ENCODE assay signal across 15 cellular contexts in genomic region chr17:44451016-44451415, GRCh38. TPM values are rescaled to one million over a fixed set of nuclear protein-coding genes. Genes with fewer than 3 reads are reported as not detected.
A peak's percentile ranks its signal among the peaks of the same experiment; 100 is the strongest.
DNase-seq lines count a peak whose midpoint lies in the region; FAIRE-seq and TF ChIP-seq lines count a peak whose summit lies in the region.
"Had no signal": no experiment of that assay in that cellular context is flagged by ENCODE, and none has a peak within 500 bp of the region (broad histone marks: within the 10 kb centered on the region; RNA-seq: fewer than 3 reads in every experiment).

No MANE protein-coding gene starts in this region.

- POLR2A ChIA-PET in MCF 10A (lab: Yijun Ruan, JAX) = no interaction called here

- H3K9me3 Mint-ChIP-seq in MCF 10A (ENCODE audit: unreplicated experiment) (no peaks in the 10 kb centered on the region), mesothelial cell of epicardium (no peaks in the 10 kb centered on the region)

- WGBS in esophagus muscularis mucosa = 82% methylated on average over 6 of the region's 6 CpGs

- no peak for FAIRE-seq in bronchial epithelial cell (lab: Jason Lieb, UNC)
- FAIRE-seq: GM18507, H54 had no signal

- H3K9me3 ChIP-seq in breast epithelium (no peaks in the 10 kb centered on the region), esophagus muscularis mucosa (no peaks in the 10 kb centered on the region)
- H3K9me3 ChIP-seq: BLaER1 had no signal

- intact Hi-C loops in MCF 10A (cut with micrococcal nuclease) = no loop called here
- intact Hi-C loops in breast epithelium (cut with DNase I; ENCODE audit: low total_unique reads) = no loop called here
- intact Hi-C loops in esophagus muscularis mucosa (cut with DNase I) = no loop called here

- H3K4me1 ChIP-seq in breast epithelium (no peaks in the 10 kb centered on the region), esophagus muscularis mucosa (no peaks in the 10 kb centered on the region)

- H3K27me3 Mint-ChIP-seq in MCF 10A (ENCODE audit: insufficient read depth, unreplicated experiment) (no peaks in the 10 kb centered on the region), mesothelial cell of epicardium (ENCODE audit: low read depth) (no peaks in the 10 kb centered on the region)

- no peak for TF ChIP-seq EP300 in esophagus muscularis mucosa (IDR thresholded peaks at IDR 0.05)

- H3K27ac ChIP-seq in breast epithelium = no peak overlapping the region
- no peak overlapping the region for H3K27ac ChIP-seq in esophagus muscularis mucosa (replicated peaks in 1 of 4)
- H3K27ac ChIP-seq: 22Rv1, BLaER1 had no signal

- H3K4me3 ChIP-seq in breast epithelium (no peak overlapping the region), bronchial epithelial cell (ENCODE audit: low read depth, low read length) (no peak overlapping the region), esophagus muscularis mucosa (no peak overlapping the region)
- H3K4me3 ChIP-seq: BLaER1 had no signal

- BruUV-seq in MCF 10A (replicated peaks; lab: Mats Ljungman, UMichigan) = no TSS peak

- H3K36me3 ChIP-seq in breast epithelium (no peaks in the 10 kb centered on the region), bronchial epithelial cell (ENCODE audit: control insufficient read depth, insufficient read depth, low read length) (no peaks in the 10 kb centered on the region), esophagus muscularis mucosa (peaks cover 0 to 18% (median 5%) of the 10 kb centered on the region in 4 donors)

- H3K36me3 Mint-ChIP-seq in MCF 10A (ENCODE audit: insufficient read depth, unreplicated experiment) (peaks cover 31% of the 10 kb centered on the region), mesothelial cell of epicardium (no peaks in the 10 kb centered on the region)

- TF ChIP-seq CTCF in MCF 10A (IDR thresholded peaks at IDR 0.05; ENCODE audit: unreplicated experiment) = no peak
- no peak for TF ChIP-seq CTCF in breast epithelium (IDR thresholded peaks at IDR 0.05)
- TF ChIP-seq CTCF in bronchial epithelial cell (IDR thresholded peaks at IDR 0.05; ENCODE audit: insufficient read depth, low read length, severe bottlenecking) = no peak
- no peak for TF ChIP-seq CTCF in mesothelial cell of epicardium (IDR thresholded peaks at IDR 0.05; ENCODE audit: unreplicated experiment)
- TF ChIP-seq CTCF in esophagus muscularis mucosa (IDR thresholded peaks at IDR 0.05) = no peak

- TF ChIP-seq POLR2A in breast epithelium (IDR thresholded peaks at IDR 0.05) = no peak
- TF ChIP-seq POLR2A in esophagus muscularis mucosa (IDR thresholded peaks at IDR 0.05; ENCODE audit: low read depth) = no peak

- H3K27ac Mint-ChIP-seq in MCF 10A (ENCODE audit: low read depth, unreplicated experiment) = peak overlapping the region; percentile 80
- H3K27ac Mint-ChIP-seq in mesothelial cell of epicardium = peak overlapping the region; percentile 0

- DNase-seq in MCF 10A (ENCODE audit: unreplicated experiment) (peak; percentile 17), breast epithelium (ENCODE audit: low spot score in 2 of 2) (no peak), bronchial epithelial cell (ENCODE audit: low read depth) (peak; percentile 50), mesothelial cell of epicardium (ENCODE audit: low spot score in 2 of 2, unreplicated experiment in 2 of 2) (no peak), T-helper 1 cell (no peak), AG20443 (ENCODE audit: low spot score) (no peak), esophagus muscularis mucosa (ENCODE audit: extremely low spot score) (no peak), NCI-H2029 (lab: John Stamatoyannopoulos, UW) (no peak)
- DNase-seq: AML-193, Calu3, DMS 273 treated with DMSO at 0.1 percent for 48 hours had no signal

- CTCF ChIA-PET in MCF 10A (lab: Yijun Ruan, JAX) = interaction anchor here (0.7 kb wide), 1 partner anchor 1712 kb away, joined by 5 read pairs; no protein-coding TSS in a partner anchor

- H3K4me3 Mint-ChIP-seq in MCF 10A (ENCODE audit: unreplicated experiment) (no peak overlapping the region), mesothelial cell of epicardium (no peak overlapping the region)

- H3K4me1 Mint-ChIP-seq in MCF 10A (ENCODE audit: insufficient read depth, unreplicated experiment) (peaks cover 12% of the 10 kb centered on the region), mesothelial cell of epicardium (peaks cover 3% of the 10 kb centered on the region)

- no peaks in the 10 kb centered on the region for H3K27me3 ChIP-seq in breast epithelium
- no peaks in the 10 kb centered on the region for H3K27me3 ChIP-seq in bronchial epithelial cell (ENCODE audit: control insufficient read depth, insufficient read depth, low read length)
- H3K27me3 ChIP-seq in esophagus muscularis mucosa = no peaks in the 10 kb centered on the region
- H3K27me3 ChIP-seq: BLaER1 had no signal

RNA-seq across cellular contexts. Expression of gene GPATCH8, which starts 52.2 kb away (rescaled TPM):
- total RNA-seq in MCF 10A (2022) (40.8 and 43.6 TPM in 2 replicates), breast epithelium (10 to 100 TPM; 36.8 to 62.5 (median 51.5) TPM), bronchial epithelial cell (12.3 and 14.2 TPM in 2 replicates), mesothelial cell of epicardium (75.6 to 77.1 TPM (median 76.3 TPM) in 3 replicates), esophagus muscularis mucosa (10 to 100 TPM; 21.0 to 51.1 (median 27.9) TPM)

Comparison
In these comparisons a context has a peak if more than half of its experiments do, and no peak if none do; other contexts are left out.
1. DNase-seq: peak in MCF 10A (single experiment) and bronchial epithelial cell (single experiment); none in breast epithelium (0 of 2), mesothelial cell of epicardium (0 of 2), T-helper 1 cell (0 of 5), AG20443 (single experiment), esophagus muscularis mucosa (single experiment) and NCI-H2029 (single experiment).